Comparison of ENCODE assay signal across 9 cellular contexts in the genomic region with DNA sequence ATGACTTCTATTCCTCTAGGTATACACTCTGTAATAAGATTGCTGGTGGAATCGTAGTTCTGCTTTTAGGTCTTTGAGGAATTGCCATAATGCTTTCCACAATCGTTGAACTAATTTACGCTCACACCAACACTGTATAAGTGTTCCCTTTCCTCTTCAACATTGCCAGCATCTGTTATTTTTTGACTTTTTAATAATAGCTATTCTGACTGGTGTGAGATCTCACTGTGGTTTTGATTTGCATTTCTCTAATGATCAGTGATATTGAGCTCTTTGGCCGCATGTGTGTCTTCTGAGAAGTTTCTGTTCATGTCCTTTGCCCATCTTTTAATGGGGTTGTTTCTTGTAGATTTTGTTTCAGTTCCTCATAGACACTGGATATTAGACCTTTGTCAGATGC. TPM values are rescaled to one million over a fixed set of nuclear protein-coding genes. Genes with fewer than 3 reads are reported as not detected.
DNase-seq lines count a peak whose midpoint lies in the region; ATAC-seq and TF ChIP-seq lines count a peak whose summit lies in the region.
"Had no signal": no experiment of that assay in that cellular context is flagged by ENCODE, and none has a peak within 500 bp of the region (broad histone marks: within the 10 kb centered on the region; RNA-seq: fewer than 3 reads in every experiment).

No MANE protein-coding gene starts in this region.

- peaks cover 4% of the 10 kb centered on the region; the same call in 1 of the 2 replicates for H3K9me3 ChIP-seq in SU-DHL-6 (ENCODE audit: insufficient read depth, low read length)

- peak overlapping the region; percentile 25 for H3K4me2 ChIP-seq in SU-DHL-6 (ENCODE audit: low read depth, low read length, poor library complexity, severe bottlenecking)

- peak overlapping the region; percentile 53 for H3K27ac ChIP-seq in SU-DHL-6 (ENCODE audit: low read depth, low read length)

- DNase-seq in NCI-H446 (lab: John Stamatoyannopoulos, UW) (no peak), NCI-H1048 (lab: John Stamatoyannopoulos, UW) (no peak), sciatic nerve (ENCODE audit: low spot score) (no peak)
- DNase-seq in activated CD8-positive, alpha-beta T cell treated with anti-CD3 and anti-CD28 coated beads, Interleukin-2, amount 10 ng/mL, durations not matched to agents 7 days and 5 days, result no peak
- DNase-seq: left colon had no signal

- H3K9me2 ChIP-seq in SU-DHL-6 (replicated peaks; ENCODE audit: insufficient read depth, low read length), result no peaks in the 10 kb centered on the region

- no peak overlapping the region for H3K27ac Mint-ChIP-seq in activated CD8-positive, alpha-beta T cell treated with anti-CD3 and anti-CD28 coated beads, Interleukin-2, amount 10 ng/mL, durations not matched to agents 7 days and 5 days

- peaks cover 47% of the 10 kb centered on the region for H3K79me2 ChIP-seq in SU-DHL-6 (ENCODE audit: insufficient read depth, low read length)

- intact Hi-C loops in sciatic nerve (cut with DNase I), result no loop called here

- CTCF ChIA-PET in activated CD8-positive, alpha-beta T cell treated with anti-CD3 and anti-CD28 coated beads, Interleukin-2, amount 10 ng/mL, durations not matched to agents 7 days and 5 days (lab: Charles Lee), result interaction anchor here (1.8 to 3.0 kb wide), 2 partner anchors 11 to 18 kb away, joined by 4 to 13 read pairs; no protein-coding TSS in a partner anchor

- H4K20me1 ChIP-seq in SU-DHL-6 (ENCODE audit: low read depth, low read length), result no peaks in the 10 kb centered on the region

- H3K36me3 Mint-ChIP-seq in activated CD8-positive, alpha-beta T cell treated with anti-CD3 and anti-CD28 coated beads, Interleukin-2, amount 10 ng/mL, durations not matched to agents 7 days and 5 days (ENCODE audit: low read depth), result peaks cover 92% of the 10 kb centered on the region

- peaks cover 16% of the 10 kb centered on the region for H3K4me1 Mint-ChIP-seq in activated CD8-positive, alpha-beta T cell treated with anti-CD3 and anti-CD28 coated beads, Interleukin-2, amount 10 ng/mL, durations not matched to agents 7 days and 5 days (ENCODE audit: low read depth)

- H3K9ac ChIP-seq in SU-DHL-6 (ENCODE audit: low read length), result no peak overlapping the region

- H3K27me3 Mint-ChIP-seq in activated CD8-positive, alpha-beta T cell treated with anti-CD3 and anti-CD28 coated beads, Interleukin-2, amount 10 ng/mL, durations not matched to agents 7 days and 5 days (ENCODE audit: low read depth), result no peaks in the 10 kb centered on the region

- H2AFZ ChIP-seq in SU-DHL-6 (ENCODE audit: low read depth, low read length, severe bottlenecking), result no peak overlapping the region

- TF ChIP-seq CTCF in SU-DHL-6 (IDR thresholded peaks at IDR 0.05; ENCODE audit: insufficient read depth, low read length, poor library complexity, severe bottlenecking), result no peak

- peaks cover 7% of the 10 kb centered on the region; the same call in 1 of the 2 replicates for H3F3A ChIP-seq in SU-DHL-6 (ENCODE audit: insufficient read depth)

- no peak overlapping the region for H3K4me3 Mint-ChIP-seq in activated CD8-positive, alpha-beta T cell treated with anti-CD3 and anti-CD28 coated beads, Interleukin-2, amount 10 ng/mL, durations not matched to agents 7 days and 5 days

- H3K27me3 ChIP-seq in SU-DHL-6 (ENCODE audit: low read length), result no peaks in the 10 kb centered on the region

- H3K9me3 Mint-ChIP-seq in activated CD8-positive, alpha-beta T cell treated with anti-CD3 and anti-CD28 coated beads, Interleukin-2, amount 10 ng/mL, durations not matched to agents 7 days and 5 days (ENCODE audit: insufficient read depth), result peaks cover 5% of the 10 kb centered on the region

- POLR2A ChIA-PET in activated CD8-positive, alpha-beta T cell treated with anti-CD3 and anti-CD28 coated beads, Interleukin-2, amount 10 ng/mL, durations not matched to agents 7 days and 5 days (lab: Charles Lee), result interaction anchor here (0.8 kb wide), 1 partner anchor 11 kb away, joined by 3 read pairs; no protein-coding TSS in a partner anchor

- peaks cover 78% of the 10 kb centered on the region for H3K36me3 ChIP-seq in SU-DHL-6 (ENCODE audit: low read length)

- ATAC-seq in GM18499 (IDR thresholded peaks at IDR 0.05; ENCODE audit: insufficient read depth, unreplicated experiment) (peak; percentile 98), GM19463 (IDR thresholded peaks at IDR 0.05; ENCODE audit: unreplicated experiment) (peak; percentile 97), HG03045 (IDR thresholded peaks at IDR 0.05; ENCODE audit: unreplicated experiment) (peak; percentile 96), sciatic nerve (no peak)
- ATAC-seq in activated CD8-positive, alpha-beta T cell treated with anti-CD3 and anti-CD28 coated beads, Interleukin-2, amount 10 ng/mL, durations not matched to agents 7 days and 5 days, result no peak
- ATAC-seq: left colon had no signal

- H3K4me3 ChIP-seq in SU-DHL-6 (ENCODE audit: insufficient read depth, low read length, poor library complexity, severe bottlenecking), result no peak overlapping the region

RNA-seq across cellular contexts. Expression of gene NXPE3, which starts 12.8 kb away (rescaled TPM):
- total RNA-seq in activated CD8-positive, alpha-beta T cell treated with anti-CD3 and anti-CD28 coated beads, Interleukin-2, amount 10 ng/mL, durations not matched to agents 7 days and 5 days, result 10 to 100 TPM; 25.7 to 29.5 TPM
- total RNA-seq in sciatic nerve, result 24.7 TPM

RNA-seq across cellular contexts. Expression of gene NFKBIZ, which starts 57.5 kb away (rescaled TPM):
- total RNA-seq in activated CD8-positive, alpha-beta T cell treated with anti-CD3 and anti-CD28 coated beads, Interleukin-2, amount 10 ng/mL, durations not matched to agents 7 days and 5 days, result 10 to 100 TPM; 45.3 to 48.1 TPM
- 91.6 TPM for total RNA-seq in sciatic nerve

Comparison
In these comparisons a context has a peak if more than half of its experiments do, and no peak if none do; other contexts are left out.
1. ATAC-seq: peak in GM18499 (single experiment), GM19463 (single experiment) and HG03045 (single experiment); none in activated CD8-positive, alpha-beta T cell treated with anti-CD3 and anti-CD28 coated beads, Interleukin-2, amount 10 ng/mL, durations not matched to agents 7 days and 5 days (single experiment) and sciatic nerve (single experiment).